In the genomic region with DNA sequence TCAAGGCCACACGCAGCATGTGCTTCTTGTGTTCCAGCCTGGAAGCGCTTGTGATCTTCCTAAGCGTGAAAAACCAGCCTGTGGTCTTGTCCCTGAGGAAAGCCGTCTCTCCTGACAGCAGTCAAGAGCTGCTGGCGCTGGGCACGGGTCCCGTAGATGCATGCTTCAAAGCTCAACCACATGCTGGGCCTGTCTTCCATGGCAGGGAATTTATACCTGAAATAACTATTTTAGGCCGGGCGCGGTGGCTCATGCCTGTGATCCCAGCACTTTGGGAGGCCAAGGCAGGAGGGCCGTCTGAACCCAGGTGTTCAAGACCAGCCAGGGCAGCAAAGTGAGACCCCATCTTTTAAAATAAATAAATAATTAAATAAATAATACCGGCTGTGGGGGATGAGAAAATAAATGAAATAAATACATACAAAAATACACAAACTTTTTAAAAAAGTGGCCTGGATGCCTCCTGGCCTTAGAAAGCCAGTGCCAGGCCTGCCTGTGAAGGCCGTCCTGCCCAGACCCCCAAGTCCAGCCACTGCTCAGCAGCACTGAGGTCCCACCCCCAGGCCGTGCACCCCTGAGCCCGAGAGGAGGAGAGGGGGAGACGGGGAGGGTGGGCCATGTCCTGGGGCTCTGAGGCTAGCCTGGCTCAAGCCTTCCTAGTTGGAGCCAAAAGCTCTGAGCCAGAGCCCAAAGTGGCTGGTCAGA, we compare ENCODE assay signal across 18 cellular contexts. TPM values are rescaled to one million over a fixed set of nuclear protein-coding genes. Genes with fewer than 3 reads are reported as not detected.
DNase-seq lines count a peak whose midpoint lies in the region; ATAC-seq, FAIRE-seq and TF ChIP-seq lines count a peak whose summit lies in the region.
"Had no signal": no experiment of that assay in that cellular context is flagged by ENCODE, and none has a peak within 500 bp of the region (broad histone marks: within the 10 kb centered on the region; RNA-seq: fewer than 3 reads in every experiment).

No MANE protein-coding gene starts in this region.

- intact Hi-C loops in right cardiac atrium (cut with DNase I) (no loop called here), left ventricle myocardium superior (cut with micrococcal nuclease) (no loop called here), ovary (cut with DNase I) (no loop called here)

- H3K4me1 Mint-ChIP-seq in endothelial cell (ENCODE audit: unreplicated experiment): peaks cover 19% of the 10 kb centered on the region

- H3K27ac ChIP-seq in right cardiac atrium (ENCODE audit: low read length): no peak overlapping the region
- H3K27ac ChIP-seq in ovary: no peak overlapping the region
- H3K27ac ChIP-seq: RWPE1 had no signal

- WGBS in right cardiac atrium: 93% methylated on average over 16 of the region's 16 CpGs
- WGBS in ovary, 3 donors: 90 to 92% (median 92%) methylated on average over 16 of the region's 16 CpGs

- H3K27ac Mint-ChIP-seq in endothelial cell (ENCODE audit: unreplicated experiment): peak overlapping the region; percentile 83
- H3K27ac Mint-ChIP-seq: CD8-positive, alpha-beta T cell had no signal

- H3K27me3 ChIP-seq in right cardiac atrium (ENCODE audit: control insufficient read depth, insufficient read depth) (no peaks in the 10 kb centered on the region), ovary (no peaks in the 10 kb centered on the region)

- peaks cover 2% of the 10 kb centered on the region for H3K36me3 ChIP-seq in ovary

- no peak for TF ChIP-seq CTCF in endothelial cell (IDR thresholded peaks at IDR 0.05; ENCODE audit: unreplicated experiment)
- no peak for TF ChIP-seq CTCF in ovary (IDR thresholded peaks at IDR 0.05)

- no peak for TF ChIP-seq EP300 in ovary (IDR thresholded peaks at IDR 0.05)

- no peak for TF ChIP-seq POLR2A in ovary (IDR thresholded peaks at IDR 0.05)
- TF ChIP-seq POLR2A in GM12891 (IDR thresholded peaks at IDR 0.05; ENCODE audit: low read depth, low read length): no peak

- ATAC-seq in right cardiac atrium (no peak), left ventricle myocardium superior (no peak)
- ATAC-seq: CD8-positive, alpha-beta T cell had no signal

- peak in 2 of 3 donors; percentile 14 to 26 for DNase-seq in right cardiac atrium
- no peak for DNase-seq in left ventricle myocardium superior
- no peak for DNase-seq in endothelial cell (ENCODE audit: low spot score)
- DNase-seq in ovary: peak in 3 of 5 donors; percentile 7 to 34 (median 11)
- no peak for DNase-seq in NCI-H1436 treated with DMSO at 0.1 percent for 48 hours (lab: John Stamatoyannopoulos, UW)
- no peak for DNase-seq in NCI-H2081 (lab: John Stamatoyannopoulos, UW)
- no peak for DNase-seq in NCI-H2029 treated with DMSO at 0.1 percent for 48 hours (lab: John Stamatoyannopoulos, UW)
- no peak for DNase-seq in GM12891 (ENCODE audit: insufficient read length, low spot score)
- DNase-seq: CD8-positive, alpha-beta T cell; GOT3; MV-4-11; NCI-H1436; NCI-H2107; NCI-H345; NCI-H69 had no signal

- H3K4me1 ChIP-seq in right cardiac atrium (ENCODE audit: control insufficient read depth, insufficient read depth, low read length) (no peaks in the 10 kb centered on the region), ovary (ENCODE audit: insufficient read depth) (no peaks in the 10 kb centered on the region)

- H3K4me3 Mint-ChIP-seq in endothelial cell (ENCODE audit: unreplicated experiment): no peak overlapping the region
- H3K4me3 Mint-ChIP-seq: CD8-positive, alpha-beta T cell had no signal

- H3K36me3 Mint-ChIP-seq in endothelial cell (ENCODE audit: low read depth, unreplicated experiment): peaks cover 28% of the 10 kb centered on the region

- H3K4me3 ChIP-seq in right cardiac atrium (ENCODE audit: low read length) (no peak overlapping the region), ovary (no peak overlapping the region)

- no peak for FAIRE-seq in GM12891 (lab: Jason Lieb, UNC)
- FAIRE-seq: HTR-8/SVneo had no signal

- H3K9me3 ChIP-seq in right cardiac atrium (ENCODE audit: control insufficient read depth, low read length) (no peaks in the 10 kb centered on the region), ovary (no peaks in the 10 kb centered on the region)

- no peaks in the 10 kb centered on the region for H3K9me3 Mint-ChIP-seq in endothelial cell (ENCODE audit: unreplicated experiment)
- H3K9me3 Mint-ChIP-seq: CD8-positive, alpha-beta T cell had no signal

- H3K27me3 Mint-ChIP-seq in endothelial cell (ENCODE audit: unreplicated experiment): peaks cover 3% of the 10 kb centered on the region

TF ChIP-seq in GM12891, 5 proteins besides CTCF, POLR2A, EP300 and RAD21:
- TF ChIP-seq POU2F2 (IDR thresholded peaks at IDR 0.05; ENCODE audit: low read depth, low read length) (no peak), SPI1 (IDR thresholded peaks at IDR 0.05; ENCODE audit: low read depth, low read length) (no peak), POLR2AphosphoS5 (IDR thresholded peaks at IDR 0.05; ENCODE audit: low read depth, low read length) (no peak), PAX5 (IDR thresholded peaks at IDR 0.05; ENCODE audit: insufficient read depth, low read length, severe bottlenecking) (no peak), TAF1 (IDR thresholded peaks at IDR 0.05; ENCODE audit: low read depth, low read length) (no peak)

RNA-seq across cellular contexts. Expression of gene LRPAP1, which starts 10.4 kb away (rescaled TPM):
- total RNA-seq in right cardiac atrium (100 to 1,000 TPM; 297 to 325 (median 309) TPM), left ventricle myocardium superior (307 TPM), endothelial cell (ENCODE audit: unreplicated experiment) (92.2 TPM), ovary (100 to 1,000 TPM in 6 of 7 donors, 10 to 100 TPM in 1; 87.8 to 165 (median 135) TPM)
- polyA plus RNA-seq in right cardiac atrium (207 TPM), ovary (100 to 1,000 TPM in 1 of 2 donors, 10 to 100 TPM in 1; 74.3 to 179 TPM)
- 46.7 TPM for polyA plus RNA-seq in GM12891 (2012; ENCODE audit: low read depth, missing spikeins)

RNA-seq across cellular contexts. Expression of gene DOK7, which starts 58.7 kb away (rescaled TPM):
- 10 to 100 TPM; 28.9 to 40.0 (median 34.5) TPM for total RNA-seq in right cardiac atrium
- polyA plus RNA-seq in right cardiac atrium: 36.3 TPM
- total RNA-seq in left ventricle myocardium superior: 35.5 TPM
- 0.69 TPM for total RNA-seq in endothelial cell (ENCODE audit: unreplicated experiment)
- total RNA-seq in ovary: 10 to 100 TPM in 2 of 7 donors, 1 to 10 TPM in 2, under 1 TPM in 1, not detected in 2; 0.24 to 33.4 (median 2.5) TPM
- polyA plus RNA-seq in ovary: under 1 TPM in 1 of 2 donors, not detected in 1; 0.19 TPM
- 0.98 TPM for polyA plus RNA-seq in GM12891 (2012; ENCODE audit: low read depth, missing spikeins)
- total RNA-seq: A673; CD8-positive, alpha-beta T cell had no signal

Comparison
In these comparisons a context has a peak if more than half of its experiments do, and no peak if none do; other contexts are left out.
1. DNase-seq: peak in right cardiac atrium (2 of 3) and ovary (3 of 5); none in left ventricle myocardium superior (single experiment), endothelial cell (single experiment), NCI-H1436 treated with DMSO at 0.1 percent for 48 hours (single experiment), NCI-H2081 (0 of 2), NCI-H2029 treated with DMSO at 0.1 percent for 48 hours (single experiment) and GM12891 (single experiment).